ENCODE assay signal across 8 cellular contexts in genomic region chr17:1398028-1398427, GRCh38. TPM values are rescaled to one million over a fixed set of nuclear protein-coding genes. Genes with fewer than 3 reads are reported as not detected.
DNase-seq lines count a peak whose midpoint lies in the region; TF ChIP-seq lines count a peak whose summit lies in the region.

No MANE protein-coding gene starts in this region.

- CTCF ChIA-PET in BJ (lab: Yijun Ruan, JAX): no interaction called here

- H3K4me1 Mint-ChIP-seq in nephron: peaks cover 23% of the 10 kb centered on the region

- H3K4me3 ChIP-seq in BJ (ENCODE audit: low read depth, low read length) (peak overlapping the region; percentile 78), colonic mucosa (peak overlapping the region; percentile 69)

- no peaks in the 10 kb centered on the region for H3K27me3 Mint-ChIP-seq in nephron (ENCODE audit: low read depth)

- H3K27me3 ChIP-seq in BJ (ENCODE audit: control insufficient read depth, insufficient read depth, low read length) (no peaks in the 10 kb centered on the region), colonic mucosa (no peaks in the 10 kb centered on the region)

- peak overlapping the region; percentile 98 to 99 (median 99) for H3K4me3 Mint-ChIP-seq in nephron

- H3K27ac ChIP-seq in colonic mucosa: peak overlapping the region; percentile 89

- TF ChIP-seq CTCF in BJ (IDR thresholded peaks at IDR 0.05; ENCODE audit: insufficient read depth, low read depth, low read length) (no peak), colonic mucosa (IDR thresholded peaks at IDR 0.05) (no peak), nephron (IDR thresholded peaks at IDR 0.05; ENCODE audit: unreplicated experiment in 3 of 3) (no peak)

- peak overlapping the region; percentile 99 to 100 (median 100) for H3K27ac Mint-ChIP-seq in nephron

- H3K36me3 ChIP-seq in BJ (ENCODE audit: control insufficient read depth, insufficient read depth, low read length): no peaks in the 10 kb centered on the region; the same call in 1 of the 2 replicates
- H3K36me3 ChIP-seq in colonic mucosa: no peaks in the 10 kb centered on the region

- H3K9me3 ChIP-seq in colonic mucosa: no peaks in the 10 kb centered on the region

- peak overlapping the region; percentile 91 to 98 for H3K9ac ChIP-seq in colonic mucosa (ENCODE audit: low read depth in 2 of 2, low read length in 2 of 2)

- peaks cover 17% of the 10 kb centered on the region for H3K4me1 ChIP-seq in colonic mucosa

- intact Hi-C loops in colonic mucosa (cut with DNase I): no loop called here

- H3K9me3 Mint-ChIP-seq in nephron: peaks cover 3% of the 10 kb centered on the region

- in situ Hi-C loops in KBM-7 (cut with MboI; ENCODE audit: low pct_unique_long_range_greater_than_20kb, low sequenced_read_pairs): no loop called here

- POLR2A ChIA-PET in BJ (lab: Charles Lee): no interaction called here

- DNase-seq in BJ (ENCODE audit: low read depth) (no peak), KBM-7 (peak; percentile 45), colonic mucosa (no peak), foreskin melanocyte (no peak), COLO829 (ENCODE audit: low spot score) (no peak), NCI-H2081 (lab: John Stamatoyannopoulos, UW) (no peak), cerebellar cortex (ENCODE audit: low spot score) (no peak)

- peaks cover 19% of the 10 kb centered on the region for H3K36me3 Mint-ChIP-seq in nephron (ENCODE audit: low read depth)

RNA-seq across cellular contexts. Expression of gene YWHAE, which starts 2.0 kb away (rescaled TPM):
- polyA plus RNA-seq in BJ (2011; rRNA removed): 618 and 665 TPM in 2 replicates
- 294 and 497 TPM in 2 replicates for polyA minus RNA-seq in BJ (2011; rRNA and poly(A)+ RNA removed)
- 100 to 1,000 TPM; 533 to 644 TPM for total RNA-seq in colonic mucosa

RNA-seq across cellular contexts. Expression of gene CRK, which starts 58.0 kb away (rescaled TPM):
- 53.8 and 86.5 TPM in 2 replicates for polyA plus RNA-seq in BJ (2011; rRNA removed)
- polyA minus RNA-seq in BJ (2011; rRNA and poly(A)+ RNA removed): 40.6 and 45.4 TPM in 2 replicates
- total RNA-seq in colonic mucosa: 10 to 100 TPM; 74.5 to 82.0 TPM
